In the genomic region with DNA sequence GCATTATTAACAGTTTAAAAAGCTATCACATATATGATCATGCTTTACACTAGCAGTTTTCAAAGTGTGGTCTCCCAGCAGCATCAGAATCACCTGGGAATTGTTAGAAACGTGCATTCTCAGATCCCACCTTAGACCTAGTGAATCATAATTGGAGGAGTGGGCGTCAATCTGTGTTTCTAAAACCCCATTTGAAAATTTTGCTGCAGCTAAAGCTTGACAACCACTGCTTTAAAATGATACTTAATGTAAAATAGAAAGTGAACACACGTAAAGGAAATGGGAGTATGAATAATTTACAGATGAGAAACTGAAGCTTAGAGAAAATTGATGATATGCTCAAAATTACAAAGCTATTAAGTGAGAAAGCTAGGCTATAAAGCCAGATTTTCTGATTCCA, we compare ENCODE assay signal across 9 cellular contexts.
"Had no signal": no experiment of that assay in that cellular context is flagged by ENCODE, and none has a peak within 500 bp of the region (broad histone marks: within the 10 kb centered on the region; RNA-seq: fewer than 3 reads in every experiment).

No MANE protein-coding gene starts in this region.

- H3K36me3 Mint-ChIP-seq: IgD-negative memory B cell had no signal

- ATAC-seq: HCT116, HepG2 had no signal

- H3K27me3 Mint-ChIP-seq: IgD-negative memory B cell had no signal

- H3K4me3 Mint-ChIP-seq: HFFc6, IgD-negative memory B cell had no signal

- DNase-seq: GM23248, GOT3, H7, HFFc6, KBM-7 had no signal

- H3K9me3 Mint-ChIP-seq: HFFc6 had no signal

- H3K27ac Mint-ChIP-seq: HFFc6, IgD-negative memory B cell had no signal

- FAIRE-seq: HepG2 had no signal

- H3K4me3 ChIP-seq: GM23248, HAP-1 had no signal
